ENCODE assay signal across 14 cellular contexts in genomic region chr1:210792703-210793102, GRCh38.
DNase-seq lines count a peak whose midpoint lies in the region; ATAC-seq and TF ChIP-seq lines count a peak whose summit lies in the region.
"Had no signal": no experiment of that assay in that cellular context is flagged by ENCODE, and none has a peak within 500 bp of the region (broad histone marks: within the 10 kb centered on the region; RNA-seq: fewer than 3 reads in every experiment).

No MANE protein-coding gene starts in this region.

- H2AK5ac ChIP-seq in mesendoderm (ENCODE audit: low read length): no peak overlapping the region

- H2BK120ac ChIP-seq in mesendoderm (ENCODE audit: low read depth, low read length): no peak overlapping the region

- H3K27ac Mint-ChIP-seq in natural killer cell: no peak overlapping the region
- no peak overlapping the region for H3K27ac Mint-ChIP-seq in effector memory CD8-positive, alpha-beta T cell
- H3K27ac Mint-ChIP-seq: T-helper 1 cell treated with Interleukin-12 subunit alpha and Interleukin-12 subunit beta and Interleukin-4 antibody, amounts not matched to agents 30 μg/mL and 1 μg/mL, for 36 hours had no signal

- intact Hi-C loops in natural killer cell (cut with micrococcal nuclease) (no loop called here), posterior cingulate gyrus (cut with DNase I) (no loop called here)

- H2BK15ac ChIP-seq in mesendoderm (replicated peaks; ENCODE audit: low read depth): no peak overlapping the region

- no peaks in the 10 kb centered on the region for H3K27me3 ChIP-seq in brain microvascular endothelial cell (replicated peaks)
- no peaks in the 10 kb centered on the region for H3K27me3 ChIP-seq in mesendoderm (ENCODE audit: insufficient read depth, low read length, poor library complexity)

- no peak overlapping the region for H4K8ac ChIP-seq in mesendoderm (ENCODE audit: low read depth, low read length)

- H2BK5ac ChIP-seq in mesendoderm (ENCODE audit: low read length): no peak overlapping the region

- peaks cover 4% of the 10 kb centered on the region for H3K4me1 ChIP-seq in mesendoderm (ENCODE audit: control insufficient read depth, low read depth, low read length)
- H3K4me1 ChIP-seq: left ventricle myocardium inferior, suprapubic skin had no signal

- no peaks in the 10 kb centered on the region for H3K79me1 ChIP-seq in mesendoderm (ENCODE audit: low read length)

- ATAC-seq in natural killer cell: no peak
- ATAC-seq in effector memory CD8-positive, alpha-beta T cell (replicated peaks): no peak

- TF ChIP-seq CTCF in brain microvascular endothelial cell (IDR thresholded peaks at IDR 0.05; ENCODE audit: low read depth, low read length, missing control alignments) (no peak), natural killer cell (IDR thresholded peaks at IDR 0.05) (no peak)

- no peak overlapping the region for H3K9ac ChIP-seq in mesendoderm (ENCODE audit: low read length)

- H3K18ac ChIP-seq in mesendoderm (ENCODE audit: low read length): no peak overlapping the region

- H3K9me3 Mint-ChIP-seq in natural killer cell: peaks cover 0 to 7% of the 10 kb centered on the region in 2 donors
- no peaks in the 10 kb centered on the region for H3K9me3 Mint-ChIP-seq in effector memory CD8-positive, alpha-beta T cell
- H3K9me3 Mint-ChIP-seq: T-helper 1 cell treated with Interleukin-12 subunit alpha and Interleukin-12 subunit beta and Interleukin-4 antibody, amounts not matched to agents 30 μg/mL and 1 μg/mL, for 36 hours had no signal

- no peaks in the 10 kb centered on the region for H3K79me2 ChIP-seq in mesendoderm (ENCODE audit: control insufficient read depth, insufficient read depth, low read length)

- in situ Hi-C loops in brain microvascular endothelial cell (cut with HindIII; ENCODE audit: low pct_ligation_motif_present, low sequenced_read_pairs): no loop called here

- no peaks in the 10 kb centered on the region for H3K4me1 Mint-ChIP-seq in natural killer cell
- H3K4me1 Mint-ChIP-seq in effector memory CD8-positive, alpha-beta T cell (ENCODE audit: low read depth in 2 of 2): no peaks in the 10 kb centered on the region

- H3K56ac ChIP-seq in mesendoderm (ENCODE audit: low read length): no peak overlapping the region

- H3K4ac ChIP-seq in mesendoderm (ENCODE audit: low read depth, low read length): no peak overlapping the region

- H3K4me3 ChIP-seq in brain microvascular endothelial cell (ENCODE audit: low read depth, low read length): no peak overlapping the region
- no peak overlapping the region for H3K4me3 ChIP-seq in mesendoderm (ENCODE audit: low read length)
- H3K4me3 ChIP-seq: left ventricle myocardium inferior, suprapubic skin had no signal

- H4K5ac ChIP-seq in mesendoderm (ENCODE audit: low read length): no peak overlapping the region

- no peaks in the 10 kb centered on the region for H3K36me3 ChIP-seq in brain microvascular endothelial cell (replicated peaks)
- H3K36me3 ChIP-seq in mesendoderm (ENCODE audit: control insufficient read depth, insufficient read depth, low read length): no peaks in the 10 kb centered on the region
- H3K36me3 ChIP-seq: left ventricle myocardium inferior, suprapubic skin had no signal

- H3K4me2 ChIP-seq in mesendoderm (ENCODE audit: low read length): no peak overlapping the region

- WGBS in mesendoderm (ENCODE audit: extremely low coverage, insufficient coverage, low lambda C conversion rate): no CpG with 5 or more reads among the region's 2 CpGs

- no peaks in the 10 kb centered on the region for H3K36me3 Mint-ChIP-seq in natural killer cell
- no peaks in the 10 kb centered on the region for H3K36me3 Mint-ChIP-seq in effector memory CD8-positive, alpha-beta T cell (ENCODE audit: insufficient read depth)

- DNase-seq in COLO829 (ENCODE audit: low spot score) (peak; percentile 69), HT1080 (ENCODE audit: low read depth) (peak; percentile 83), brain microvascular endothelial cell (peak; percentile 53), mesendoderm (peak; percentile 73), natural killer cell (no peak), posterior cingulate gyrus (no peak), NCI-H748 (lab: John Stamatoyannopoulos, UW; ENCODE audit: unreplicated experiment) (no peak)
- no peak for DNase-seq in effector memory CD8-positive, alpha-beta T cell
- DNase-seq: left ventricle myocardium inferior; NCI-H510A treated with DMSO at 0.1 percent for 48 hours; occipital lobe; stimulated activated CD4-positive, alpha-beta T cell treated with anti-CD3 and anti-CD28 coated beads, Interleukin-4, amount 100 ng/mL, for 4 hours had no signal

- H3K23ac ChIP-seq in mesendoderm (ENCODE audit: low read length): no peak overlapping the region

- no peak overlapping the region for H3K27ac ChIP-seq in brain microvascular endothelial cell
- H3K27ac ChIP-seq in mesendoderm (ENCODE audit: low read depth, low read length): no peak overlapping the region
- H3K27ac ChIP-seq: left ventricle myocardium inferior, suprapubic skin had no signal

- no peak overlapping the region for H3K4me3 Mint-ChIP-seq in natural killer cell
- no peak overlapping the region for H3K4me3 Mint-ChIP-seq in effector memory CD8-positive, alpha-beta T cell
- H3K4me3 Mint-ChIP-seq: T-helper 1 cell treated with Interleukin-12 subunit alpha and Interleukin-12 subunit beta and Interleukin-4 antibody, amounts not matched to agents 30 μg/mL and 1 μg/mL, for 36 hours had no signal

- peaks cover 6 to 19% of the 10 kb centered on the region in 2 donors for H3K27me3 Mint-ChIP-seq in natural killer cell (ENCODE audit: low read depth in 2 of 2)
- peaks cover 29% of the 10 kb centered on the region in 2 donors for H3K27me3 Mint-ChIP-seq in effector memory CD8-positive, alpha-beta T cell

Comparison
In these comparisons a context has a peak if more than half of its experiments do, and no peak if none do; other contexts are left out.
1. DNase-seq: peak in COLO829 (single experiment), HT1080 (single experiment), brain microvascular endothelial cell (single experiment) and mesendoderm (single experiment); none in natural killer cell (single experiment), posterior cingulate gyrus (0 of 10), NCI-H748 (single experiment) and effector memory CD8-positive, alpha-beta T cell (0 of 3).